In the genomic region with DNA sequence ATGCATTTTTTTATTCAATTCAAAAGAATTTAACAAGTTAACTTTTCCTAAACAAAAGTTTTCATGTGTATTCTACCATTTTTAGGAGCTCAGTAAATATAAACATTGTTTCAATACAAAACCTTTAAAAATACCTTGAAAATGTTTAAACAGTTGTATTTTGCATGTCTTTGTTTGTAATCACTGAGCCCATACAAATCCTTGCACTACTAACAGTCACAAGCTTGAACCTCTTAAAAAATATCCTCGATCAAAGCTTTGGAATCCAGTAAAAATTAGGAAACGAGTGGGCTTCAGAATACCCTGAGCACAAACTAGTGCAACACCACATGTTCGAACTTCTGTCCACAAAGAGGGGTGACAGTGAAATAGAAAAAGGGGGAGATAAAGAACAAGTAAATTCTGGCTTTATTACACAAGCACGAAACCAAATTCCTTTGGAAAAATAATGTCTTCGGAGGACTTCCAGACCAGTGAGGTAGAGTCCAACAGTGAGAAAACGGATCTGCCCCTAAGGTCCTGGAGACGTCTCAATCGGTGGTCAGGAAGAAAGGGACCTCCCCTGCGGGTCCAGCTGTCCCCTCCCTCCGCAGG, we compare ENCODE assay signal across 8 cellular contexts. TPM values are rescaled to one million over a fixed set of nuclear protein-coding genes. Genes with fewer than 3 reads are reported as not detected.
DNase-seq lines count a peak whose midpoint lies in the region; ATAC-seq and TF ChIP-seq lines count a peak whose summit lies in the region.

No MANE protein-coding gene starts in this region.

- peaks cover 13% of the 10 kb centered on the region for H3K79me2 ChIP-seq in fibroblast of lung (ENCODE audit: control insufficient read depth, insufficient read depth, low read length)

- intact Hi-C loops in psoas muscle (cut with DNase I): loop anchor here in 1 of 2 donors (5.0 kb wide), 1 partner anchor 117 kb away; no protein-coding TSS in a partner anchor

- no peaks in the 10 kb centered on the region for H4K20me1 ChIP-seq in fibroblast of lung (ENCODE audit: control insufficient read depth, extremely low read depth, insufficient read depth, low read length)

- TF ChIP-seq CTCF in GM12875 (IDR thresholded peaks at IDR 0.05; ENCODE audit: borderline replicate concordance, insufficient read depth, low read depth, low read length): no peak
- no peak for TF ChIP-seq CTCF in RWPE2 (IDR thresholded peaks at IDR 0.05; ENCODE audit: poor library complexity, severe bottlenecking)
- no peak for TF ChIP-seq CTCF in fibroblast of lung (conservative IDR thresholded peaks at IDR 0.05 in 1 of 2, IDR thresholded peaks at IDR 0.05 in 1 of 2; ENCODE audit: low read depth in 1 of 2, low read length in 2 of 2)
- TF ChIP-seq CTCF in psoas muscle (IDR thresholded peaks at IDR 0.05): no peak

- 6 to 8% (median 6%) methylated on average over 10 of the region's 10 CpGs for WGBS in psoas muscle, 3 donors

- peak overlapping the region; percentile 78 for H3K9ac ChIP-seq in fibroblast of lung (ENCODE audit: insufficient read depth, low read length)

- H3K9me3 ChIP-seq in RWPE2 (ENCODE audit: severe bottlenecking) (no peaks in the 10 kb centered on the region), fibroblast of lung (ENCODE audit: control insufficient read depth, insufficient read depth, low read depth, low read length) (no peaks in the 10 kb centered on the region), psoas muscle (no peaks in the 10 kb centered on the region)

- H3K27ac ChIP-seq in RWPE2 (ENCODE audit: poor library complexity, severe bottlenecking) (peak overlapping the region; percentile 65), fibroblast of lung (ENCODE audit: insufficient read depth, low read length) (peak overlapping the region; percentile 66), psoas muscle (peak overlapping the region; percentile 82)

- H3K27me3 ChIP-seq in RWPE2 (ENCODE audit: insufficient read depth, poor library complexity, severe bottlenecking) (no peaks in the 10 kb centered on the region), fibroblast of lung (ENCODE audit: control insufficient read depth, insufficient read depth, low read length) (no peaks in the 10 kb centered on the region), psoas muscle (ENCODE audit: insufficient read depth in 3 of 3, low read length in 2 of 3) (no peaks in the 10 kb centered on the region)

- H2AFZ ChIP-seq in fibroblast of lung (ENCODE audit: low read length): no peak overlapping the region

- H3K4me3 ChIP-seq in GM12875 (ENCODE audit: low read depth, low read length) (peak overlapping the region; percentile 100), RWPE2 (ENCODE audit: severe bottlenecking) (peak overlapping the region; percentile 94), fibroblast of lung (replicated peaks in 1 of 4; ENCODE audit: control extremely low read depth in 1 of 4, insufficient read depth in 1 of 4, low read depth in 3 of 4, low read length in 4 of 4) (peak overlapping the region; percentile 64 to 90 (median 84)), psoas muscle (peak overlapping the region; percentile 87)

- no peak for ATAC-seq in RWPE2 (ENCODE audit: low read depth)
- ATAC-seq in psoas muscle: no peak
- no peak for ATAC-seq in GM21786 (IDR thresholded peaks at IDR 0.05; ENCODE audit: unreplicated experiment)
- no peak for ATAC-seq in GM19035 (IDR thresholded peaks at IDR 0.05; ENCODE audit: unreplicated experiment)

- no peak for DNase-seq in RWPE2 (ENCODE audit: low spot score)
- peak in 1 of 2 donors; percentile 41 for DNase-seq in fibroblast of lung (ENCODE audit: low read depth in 2 of 2)
- DNase-seq in psoas muscle: no peak
- DNase-seq in C1 segment of cervical spinal cord (lab: John Stamatoyannopoulos, UW): no peak
- no peak for DNase-seq in ACHN

- in situ Hi-C loops in ACHN (cut with HindIII; ENCODE audit: low pct_ligation_motif_present, low pct_unique_long_range_greater_than_20kb, low sequenced_read_pairs): no loop called here

- H3K4me1 ChIP-seq in RWPE2 (ENCODE audit: insufficient read depth, poor library complexity, severe bottlenecking) (peaks cover 15% of the 10 kb centered on the region), fibroblast of lung (ENCODE audit: control insufficient read depth, extremely low read depth, insufficient read depth, low read length) (peaks cover 3% of the 10 kb centered on the region), psoas muscle (peaks cover 2% of the 10 kb centered on the region)

- H3K4me2 ChIP-seq in fibroblast of lung (ENCODE audit: extremely low read depth, insufficient read depth, low read length): peak overlapping the region; percentile 60

- H3K36me3 ChIP-seq in RWPE2 (ENCODE audit: low read depth) (no peaks in the 10 kb centered on the region), fibroblast of lung (ENCODE audit: control insufficient read depth, insufficient read depth, low read length) (no peaks in the 10 kb centered on the region), psoas muscle (ENCODE audit: insufficient read depth in 1 of 2, low read depth in 1 of 2) (no peaks in the 10 kb centered on the region)

RNA-seq across cellular contexts. Expression of gene CCDC71L, which starts 1.5 kb away (rescaled TPM):
- total RNA-seq in fibroblast of lung: 36.7 and 39.1 TPM in 2 replicates
- polyA plus RNA-seq in fibroblast of lung: 20.3 and 25.7 TPM in 2 replicates
- 28.9 and 40.6 TPM in 2 replicates for polyA plus RNA-seq in fibroblast of lung (2012)
- polyA minus RNA-seq in fibroblast of lung (ENCODE audit: low replicate concordance): 5.4 and 8.2 TPM in 2 replicates
- total RNA-seq in psoas muscle: 10 to 100 TPM in 1 of 4 donors, 1 to 10 TPM in 3; 4.2 to 12.4 (median 6.8) TPM
- 1 to 10 TPM; 2.8 to 7.9 (median 4.5) TPM for polyA plus RNA-seq in psoas muscle
